1 cellular context compared by ENCODE assay signal in the genomic region with DNA sequence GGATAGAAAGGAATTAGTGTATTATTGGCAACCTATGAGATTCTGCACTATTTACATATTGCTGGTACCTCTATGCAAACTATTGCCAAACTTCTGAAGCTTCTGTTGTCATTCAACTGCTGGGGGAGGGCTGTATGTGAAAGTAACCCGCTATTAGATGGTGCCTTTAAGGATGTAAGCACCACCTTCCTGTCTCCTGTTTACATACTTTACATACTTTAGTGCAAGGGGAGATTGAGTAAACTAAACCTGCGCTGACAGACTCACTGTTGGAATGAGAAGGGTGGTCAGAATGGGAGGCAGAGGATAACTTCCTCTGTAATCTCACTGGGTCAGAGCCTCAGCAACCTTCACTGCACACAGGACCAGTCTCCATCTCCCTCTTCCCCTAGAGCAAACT.
TF ChIP-seq lines count a peak whose summit lies in the region.

No MANE protein-coding gene starts in this region.

TF ChIP-seq in HepG2, 621 proteins besides CTCF, POLR2A, EP300 and RAD21 (continued from another document):
- TF ChIP-seq, protein P1, sequence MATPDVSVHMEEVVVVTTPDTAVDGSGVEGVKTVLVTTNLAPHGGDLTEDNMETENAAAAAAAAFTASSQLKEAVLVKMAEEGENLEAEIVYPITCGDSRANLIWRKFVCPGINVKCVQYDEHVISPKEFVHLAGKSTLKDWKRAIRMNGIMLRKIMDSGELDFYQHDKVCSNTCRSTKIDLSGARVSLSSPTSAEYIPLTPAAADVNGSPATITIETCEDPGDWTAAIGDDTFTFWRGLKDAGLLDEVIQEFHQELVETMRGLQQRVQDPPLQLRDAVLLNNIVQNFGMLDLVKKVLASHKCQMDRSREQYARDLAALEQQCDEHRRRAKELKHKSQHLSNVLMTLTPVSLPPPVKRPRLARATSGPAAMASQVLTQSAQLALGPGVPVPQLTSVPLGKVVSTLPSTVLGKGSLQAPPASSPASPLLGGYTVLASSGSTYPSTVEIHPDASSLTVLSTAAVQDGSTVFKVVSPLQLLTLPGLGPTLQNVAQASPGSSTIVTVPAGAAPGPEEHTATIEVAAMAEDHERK (CRISPR knock-in tag; IDR thresholded peaks at IDR 0.05; ENCODE audit: low read depth) = no peak
- TF ChIP-seq GABPB1 (CRISPR knock-in tag; IDR thresholded peaks at IDR 0.05) (peak; percentile 24; the same call in 1 of the 2 replicates), ZFP36L1 (CRISPR knock-in tag; IDR thresholded peaks at IDR 0.05) (no peak), MEF2D (CRISPR knock-in tag; IDR thresholded peaks at IDR 0.05) (no peak), ARNTL (CRISPR knock-in tag; IDR thresholded peaks at IDR 0.05) (no peak), ZNF205 (CRISPR knock-in tag; IDR thresholded peaks at IDR 0.05) (no peak), MED8 (CRISPR knock-in tag; IDR thresholded peaks at IDR 0.05; ENCODE audit: insufficient replicate concordance) (no peak), ZFP36 (IDR thresholded peaks at IDR 0.05; ENCODE audit: borderline replicate concordance, low read depth, low read length, partially characterized antibody) (no peak)
